In the genomic region with DNA sequence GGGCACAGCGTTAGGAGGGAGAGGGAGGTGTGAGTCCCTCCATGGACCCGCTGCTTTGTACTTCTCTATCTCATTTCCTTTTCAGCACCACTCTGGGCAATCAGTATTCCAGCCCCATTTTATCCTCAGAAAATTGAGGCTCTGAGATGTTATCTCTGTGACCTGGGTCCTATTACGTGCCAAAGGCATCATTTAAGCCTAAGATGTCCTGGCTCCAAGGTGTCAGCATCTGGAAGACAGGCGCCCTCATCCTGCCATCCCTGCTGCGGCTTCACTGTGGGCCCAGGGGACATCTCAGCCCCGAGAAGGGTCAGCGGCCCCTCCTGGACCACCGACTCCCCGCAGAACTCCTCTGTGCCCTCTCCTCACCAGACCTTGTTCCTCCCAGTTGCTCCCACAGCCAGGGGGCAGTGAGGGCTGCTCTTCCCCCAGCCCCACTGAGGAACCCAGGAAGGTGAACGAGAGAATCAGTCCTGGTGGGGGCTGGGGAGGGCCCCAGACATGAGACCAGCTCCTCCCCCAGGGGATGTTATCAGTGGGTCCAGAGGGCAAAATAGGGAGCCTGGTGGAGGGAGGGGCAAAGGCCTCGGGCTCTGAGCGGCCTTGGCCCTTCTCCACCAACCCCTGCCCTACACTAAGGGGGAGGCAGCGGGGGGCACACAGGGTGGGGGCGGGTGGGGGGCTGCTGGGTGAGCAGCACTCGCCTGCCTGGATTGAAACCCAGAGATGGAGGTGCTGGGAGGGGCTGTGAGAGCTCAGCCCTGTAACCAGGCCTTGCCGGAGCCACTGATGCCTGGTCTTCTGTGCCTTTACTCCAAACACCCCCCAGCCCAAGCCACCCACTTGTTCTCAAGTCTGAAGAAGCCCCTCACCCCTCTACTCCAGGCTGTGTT, we compare ENCODE assay signal across 1 cellular context.
TF ChIP-seq lines count a peak whose summit lies in the region.

No MANE protein-coding gene starts in this region.

TF ChIP-seq in HepG2, 621 proteins besides CTCF, POLR2A, EP300 and RAD21 (continued from another document and continues in another):
- TF ChIP-seq, protein P1, sequence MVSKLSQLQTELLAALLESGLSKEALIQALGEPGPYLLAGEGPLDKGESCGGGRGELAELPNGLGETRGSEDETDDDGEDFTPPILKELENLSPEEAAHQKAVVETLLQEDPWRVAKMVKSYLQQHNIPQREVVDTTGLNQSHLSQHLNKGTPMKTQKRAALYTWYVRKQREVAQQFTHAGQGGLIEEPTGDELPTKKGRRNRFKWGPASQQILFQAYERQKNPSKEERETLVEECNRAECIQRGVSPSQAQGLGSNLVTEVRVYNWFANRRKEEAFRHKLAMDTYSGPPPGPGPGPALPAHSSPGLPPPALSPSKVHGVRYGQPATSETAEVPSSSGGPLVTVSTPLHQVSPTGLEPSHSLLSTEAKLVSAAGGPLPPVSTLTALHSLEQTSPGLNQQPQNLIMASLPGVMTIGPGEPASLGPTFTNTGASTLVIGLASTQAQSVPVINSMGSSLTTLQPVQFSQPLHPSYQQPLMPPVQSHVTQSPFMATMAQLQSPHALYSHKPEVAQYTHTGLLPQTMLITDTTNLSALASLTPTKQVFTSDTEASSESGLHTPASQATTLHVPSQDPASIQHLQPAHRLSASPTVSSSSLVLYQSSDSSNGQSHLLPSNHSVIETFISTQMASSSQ (IDR thresholded peaks at IDR 0.05; ENCODE audit: low read depth): peak; percentile 41; the same call in 1 of the 2 replicates
- TF ChIP-seq, protein P1 (CRISPR knock-in tag; IDR thresholded peaks at IDR 0.05; ENCODE audit: borderline replicate concordance): peak; percentile 82
- TF ChIP-seq AHR (CRISPR knock-in tag; IDR thresholded peaks at IDR 0.05): no peak
- TF ChIP-seq ZNF446 (CRISPR knock-in tag; IDR thresholded peaks at IDR 0.05): no peak
- no peak for TF ChIP-seq MAFK (conservative IDR thresholded peaks at IDR 0.05 in 1 of 2, IDR thresholded peaks at IDR 0.05 in 1 of 2; ENCODE audit: low read length in 2 of 2)
- TF ChIP-seq SNAI1 (CRISPR knock-in tag; IDR thresholded peaks at IDR 0.05; ENCODE audit: borderline replicate concordance): no peak
- TF ChIP-seq, protein P2, sequence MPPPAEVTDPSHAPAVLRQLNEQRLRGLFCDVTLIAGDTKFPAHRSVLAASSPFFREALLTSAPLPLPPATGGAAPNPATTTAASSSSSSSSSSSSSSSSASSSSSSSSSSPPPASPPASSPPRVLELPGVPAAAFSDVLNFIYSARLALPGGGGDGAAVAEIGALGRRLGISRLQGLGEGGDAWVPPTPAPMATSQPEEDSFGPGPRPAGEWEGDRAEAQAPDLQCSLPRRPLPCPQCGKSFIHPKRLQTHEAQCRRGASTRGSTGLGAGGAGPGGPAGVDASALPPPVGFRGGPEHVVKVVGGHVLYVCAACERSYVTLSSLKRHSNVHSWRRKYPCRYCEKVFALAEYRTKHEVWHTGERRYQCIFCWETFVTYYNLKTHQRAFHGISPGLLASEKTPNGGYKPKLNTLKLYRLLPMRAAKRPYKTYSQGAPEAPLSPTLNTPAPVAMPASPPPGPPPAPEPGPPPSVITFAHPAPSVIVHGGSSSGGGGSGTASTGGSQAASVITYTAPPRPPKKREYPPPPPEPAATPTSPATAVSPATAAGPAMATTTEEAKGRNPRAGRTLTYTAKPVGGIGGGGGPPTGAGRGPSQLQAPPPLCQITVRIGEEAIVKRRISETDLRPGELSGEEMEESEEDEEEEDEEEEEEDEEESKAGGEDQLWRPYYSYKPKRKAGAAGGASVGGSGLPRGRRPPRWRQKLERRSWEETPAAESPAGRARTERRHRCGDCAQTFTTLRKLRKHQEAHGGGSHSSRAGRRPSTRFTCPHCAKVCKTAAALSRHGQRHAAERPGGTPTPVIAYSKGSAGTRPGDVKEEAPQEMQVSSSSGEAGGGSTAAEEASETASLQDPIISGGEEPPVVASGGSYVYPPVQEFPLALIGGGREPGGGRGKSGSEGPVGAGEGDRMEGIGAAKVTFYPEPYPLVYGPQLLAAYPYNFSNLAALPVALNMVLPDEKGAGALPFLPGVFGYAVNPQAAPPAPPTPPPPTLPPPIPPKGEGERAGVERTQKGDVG (CRISPR knock-in tag; IDR thresholded peaks at IDR 0.05; ENCODE audit: borderline replicate concordance): no peak
- TF ChIP-seq FOXJ3 (CRISPR knock-in tag; IDR thresholded peaks at IDR 0.05; ENCODE audit: borderline replicate concordance): 0 out of 2 replicates have a peak, but pooled peaks have one; percentile 9
- TF ChIP-seq, protein P3, sequence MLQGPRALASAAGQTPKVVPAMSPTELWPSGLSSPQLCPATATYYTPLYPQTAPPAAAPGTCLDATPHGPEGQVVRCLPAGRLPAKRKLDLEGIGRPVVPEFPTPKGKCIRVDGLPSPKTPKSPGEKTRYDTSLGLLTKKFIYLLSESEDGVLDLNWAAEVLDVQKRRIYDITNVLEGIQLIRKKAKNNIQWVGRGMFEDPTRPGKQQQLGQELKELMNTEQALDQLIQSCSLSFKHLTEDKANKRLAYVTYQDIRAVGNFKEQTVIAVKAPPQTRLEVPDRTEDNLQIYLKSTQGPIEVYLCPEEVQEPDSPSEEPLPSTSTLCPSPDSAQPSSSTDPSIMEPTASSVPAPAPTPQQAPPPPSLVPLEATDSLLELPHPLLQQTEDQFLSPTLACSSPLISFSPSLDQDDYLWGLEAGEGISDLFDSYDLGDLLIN (CRISPR knock-in tag; IDR thresholded peaks at IDR 0.05; ENCODE audit: borderline replicate concordance): no peak
- no peak for TF ChIP-seq SP140L (CRISPR knock-in tag; IDR thresholded peaks at IDR 0.05; ENCODE audit: borderline replicate concordance)
- TF ChIP-seq, protein P4, sequence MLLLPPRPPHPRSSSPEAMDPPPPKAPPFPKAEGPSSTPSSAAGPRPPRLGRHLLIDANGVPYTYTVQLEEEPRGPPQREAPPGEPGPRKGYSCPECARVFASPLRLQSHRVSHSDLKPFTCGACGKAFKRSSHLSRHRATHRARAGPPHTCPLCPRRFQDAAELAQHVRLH (CRISPR knock-in tag; IDR thresholded peaks at IDR 0.05; ENCODE audit: borderline replicate concordance, low read depth): peak; percentile 14; the same call in 1 of the 2 replicates
- no peak for TF ChIP-seq THYN1 (CRISPR knock-in tag; IDR thresholded peaks at IDR 0.05; ENCODE audit: borderline replicate concordance, low read depth)
- TF ChIP-seq, protein P5, sequence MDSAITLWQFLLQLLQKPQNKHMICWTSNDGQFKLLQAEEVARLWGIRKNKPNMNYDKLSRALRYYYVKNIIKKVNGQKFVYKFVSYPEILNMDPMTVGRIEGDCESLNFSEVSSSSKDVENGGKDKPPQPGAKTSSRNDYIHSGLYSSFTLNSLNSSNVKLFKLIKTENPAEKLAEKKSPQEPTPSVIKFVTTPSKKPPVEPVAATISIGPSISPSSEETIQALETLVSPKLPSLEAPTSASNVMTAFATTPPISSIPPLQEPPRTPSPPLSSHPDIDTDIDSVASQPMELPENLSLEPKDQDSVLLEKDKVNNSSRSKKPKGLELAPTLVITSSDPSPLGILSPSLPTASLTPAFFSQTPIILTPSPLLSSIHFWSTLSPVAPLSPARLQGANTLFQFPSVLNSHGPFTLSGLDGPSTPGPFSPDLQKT (CRISPR knock-in tag; IDR thresholded peaks at IDR 0.05; ENCODE audit: borderline replicate concordance): no peak
- TF ChIP-seq FOXK2 (IDR thresholded peaks at IDR 0.05): no peak
- TF ChIP-seq ZNF558 (CRISPR knock-in tag; IDR thresholded peaks at IDR 0.05; ENCODE audit: borderline replicate concordance): peak; percentile 14; the same call in 1 of the 2 replicates
- no peak for TF ChIP-seq MIER2 (CRISPR knock-in tag; IDR thresholded peaks at IDR 0.05)
- TF ChIP-seq ZKSCAN8 (CRISPR knock-in tag; IDR thresholded peaks at IDR 0.05; ENCODE audit: borderline replicate concordance): peak; percentile 65; the same call in 1 of the 2 replicates
- no peak; the same call in 1 of the 2 replicates for TF ChIP-seq SRY (CRISPR knock-in tag; IDR thresholded peaks at IDR 0.05)
- peak; percentile 84 for TF ChIP-seq BCL6 (CRISPR knock-in tag; IDR thresholded peaks at IDR 0.05)
- peak; percentile 65 for TF ChIP-seq TBL1XR1 (IDR thresholded peaks at IDR 0.05; ENCODE audit: borderline replicate concordance, low read length, partially characterized antibody)
- peak; percentile 17; the same call in 1 of the 2 replicates for TF ChIP-seq SNAPC2 (CRISPR knock-in tag; IDR thresholded peaks at IDR 0.05)
- TF ChIP-seq, protein P6, sequence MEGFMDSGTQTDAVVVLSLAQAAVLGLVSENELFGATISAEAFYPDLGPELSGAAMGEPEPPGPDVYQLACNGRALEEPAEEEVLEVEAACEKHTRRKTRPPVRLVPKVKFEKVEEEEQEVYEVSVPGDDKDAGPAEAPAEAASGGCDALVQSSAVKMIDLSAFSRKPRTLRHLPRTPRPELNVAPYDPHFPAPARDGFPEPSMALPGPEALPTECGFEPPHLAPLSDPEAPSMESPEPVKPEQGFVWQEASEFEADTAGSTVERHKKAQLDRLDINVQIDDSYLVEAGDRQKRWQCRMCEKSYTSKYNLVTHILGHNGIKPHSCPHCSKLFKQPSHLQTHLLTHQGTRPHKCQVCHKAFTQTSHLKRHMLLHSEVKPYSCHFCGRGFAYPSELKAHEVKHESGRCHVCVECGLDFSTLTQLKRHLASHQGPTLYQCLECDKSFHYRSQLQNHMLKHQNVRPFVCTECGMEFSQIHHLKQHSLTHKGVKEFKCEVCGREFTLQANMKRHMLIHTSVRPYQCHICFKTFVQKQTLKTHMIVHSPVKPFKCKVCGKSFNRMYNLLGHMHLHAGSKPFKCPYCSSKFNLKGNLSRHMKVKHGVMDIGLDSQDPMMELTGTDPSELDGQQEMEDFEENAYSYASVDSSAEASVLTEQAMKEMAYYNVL (CRISPR knock-in tag; IDR thresholded peaks at IDR 0.05; ENCODE audit: borderline replicate concordance): peak; percentile 71; the same call in 1 of the 2 replicates
- no peak for TF ChIP-seq ZNF432 (CRISPR knock-in tag; IDR thresholded peaks at IDR 0.05; ENCODE audit: borderline replicate concordance)
- TF ChIP-seq ZMAT3 (CRISPR knock-in tag; conservative IDR thresholded peaks at IDR 0.05): peak; percentile 83; the same call in 1 of the 2 replicates
- TF ChIP-seq FOXM1 (CRISPR knock-in tag; IDR thresholded peaks at IDR 0.05): no peak
- TF ChIP-seq ZNF619 (CRISPR knock-in tag; IDR thresholded peaks at IDR 0.05): peak; percentile 69; the same call in 1 of the 2 replicates
- no peak for TF ChIP-seq NONO (IDR thresholded peaks at IDR 0.05)
- peak; percentile 82 for TF ChIP-seq NONO (CRISPR knock-in tag; conservative IDR thresholded peaks at IDR 0.05)
- no peak for TF ChIP-seq SRSF9 (IDR thresholded peaks at IDR 0.05; ENCODE audit: borderline replicate concordance, insufficient read depth, low read depth, low read length, poor library complexity, severe bottlenecking)
- TF ChIP-seq RBFOX2 (IDR thresholded peaks at IDR 0.05; ENCODE audit: low read depth, low read length): no peak; the same call in none of the 2 replicates
- TF ChIP-seq ZNF749 (CRISPR knock-in tag; IDR thresholded peaks at IDR 0.05; ENCODE audit: borderline replicate concordance): no peak
- TF ChIP-seq, protein P7, sequence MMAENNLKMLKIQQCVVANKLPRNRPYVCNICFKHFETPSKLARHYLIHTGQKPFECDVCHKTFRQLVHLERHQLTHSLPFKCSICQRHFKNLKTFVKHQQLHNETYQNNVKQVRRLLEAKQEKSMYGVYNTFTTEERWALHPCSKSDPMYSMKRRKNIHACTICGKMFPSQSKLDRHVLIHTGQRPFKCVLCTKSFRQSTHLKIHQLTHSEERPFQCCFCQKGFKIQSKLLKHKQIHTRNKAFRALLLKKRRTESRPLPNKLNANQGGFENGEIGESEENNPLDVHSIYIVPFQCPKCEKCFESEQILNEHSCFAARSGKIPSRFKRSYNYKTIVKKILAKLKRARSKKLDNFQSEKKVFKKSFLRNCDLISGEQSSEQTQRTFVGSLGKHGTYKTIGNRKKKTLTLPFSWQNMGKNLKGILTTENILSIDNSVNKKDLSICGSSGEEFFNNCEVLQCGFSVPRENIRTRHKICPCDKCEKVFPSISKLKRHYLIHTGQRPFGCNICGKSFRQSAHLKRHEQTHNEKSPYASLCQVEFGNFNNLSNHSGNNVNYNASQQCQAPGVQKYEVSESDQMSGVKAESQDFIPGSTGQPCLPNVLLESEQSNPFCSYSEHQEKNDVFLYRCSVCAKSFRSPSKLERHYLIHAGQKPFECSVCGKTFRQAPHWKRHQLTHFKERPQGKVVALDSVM (CRISPR knock-in tag; IDR thresholded peaks at IDR 0.05): peak; percentile 23; the same call in 1 of the 2 replicates
- TF ChIP-seq, protein P8, sequence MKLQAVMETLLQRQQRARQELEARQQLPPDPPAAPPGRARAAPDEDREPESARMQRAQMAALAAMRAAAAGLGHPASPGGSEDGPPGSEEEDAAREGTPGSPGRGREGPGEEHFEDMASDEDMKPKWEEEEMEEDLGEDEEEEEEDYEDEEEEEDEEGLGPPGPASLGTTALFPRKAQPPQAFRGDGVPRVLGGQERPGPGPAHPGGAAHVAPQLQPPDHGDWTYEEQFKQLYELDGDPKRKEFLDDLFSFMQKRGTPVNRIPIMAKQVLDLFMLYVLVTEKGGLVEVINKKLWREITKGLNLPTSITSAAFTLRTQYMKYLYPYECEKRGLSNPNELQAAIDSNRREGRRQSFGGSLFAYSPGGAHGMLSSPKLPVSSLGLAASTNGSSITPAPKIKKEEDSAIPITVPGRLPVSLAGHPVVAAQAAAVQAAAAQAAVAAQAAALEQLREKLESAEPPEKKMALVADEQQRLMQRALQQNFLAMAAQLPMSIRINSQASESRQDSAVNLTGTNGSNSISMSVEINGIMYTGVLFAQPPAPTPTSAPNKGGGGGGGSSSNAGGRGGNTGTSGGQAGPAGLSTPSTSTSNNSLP (IDR thresholded peaks at IDR 0.05; ENCODE audit: low read depth, low read length): 0 out of 2 replicates have a peak, but pooled peaks have one; percentile 17
- TF ChIP-seq CC2D1A (CRISPR knock-in tag; IDR thresholded peaks at IDR 0.05): no peak
- TF ChIP-seq, protein P9, sequence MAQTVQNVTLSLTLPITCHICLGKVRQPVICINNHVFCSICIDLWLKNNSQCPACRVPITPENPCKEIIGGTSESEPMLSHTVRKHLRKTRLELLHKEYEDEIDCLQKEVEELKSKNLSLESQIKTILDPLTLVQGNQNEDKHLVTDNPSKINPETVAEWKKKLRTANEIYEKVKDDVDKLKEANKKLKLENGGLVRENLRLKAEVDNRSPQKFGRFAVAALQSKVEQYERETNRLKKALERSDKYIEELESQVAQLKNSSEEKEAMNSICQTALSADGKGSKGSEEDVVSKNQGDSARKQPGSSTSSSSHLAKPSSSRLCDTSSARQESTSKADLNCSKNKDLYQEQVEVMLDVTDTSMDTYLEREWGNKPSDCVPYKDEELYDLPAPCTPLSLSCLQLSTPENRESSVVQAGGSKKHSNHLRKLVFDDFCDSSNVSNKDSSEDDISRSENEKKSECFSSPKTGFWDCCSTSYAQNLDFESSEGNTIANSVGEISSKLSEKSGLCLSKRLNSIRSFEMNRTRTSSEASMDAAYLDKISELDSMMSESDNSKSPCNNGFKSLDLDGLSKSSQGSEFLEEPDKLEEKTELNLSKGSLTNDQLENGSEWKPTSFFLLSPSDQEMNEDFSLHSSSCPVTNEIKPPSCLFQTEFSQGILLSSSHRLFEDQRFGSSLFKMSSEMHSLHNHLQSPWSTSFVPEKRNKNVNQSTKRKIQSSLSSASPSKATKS (CRISPR knock-in tag; IDR thresholded peaks at IDR 0.05): no peak
- peak; percentile 95 for TF ChIP-seq RARA (CRISPR knock-in tag; IDR thresholded peaks at IDR 0.05)
